8 cellular contexts compared by ENCODE assay signal in genomic region chr5:124745367-124746251, GRCh38. TPM values are rescaled to one million over a fixed set of nuclear protein-coding genes. Genes with fewer than 3 reads are reported as not detected.
DNase-seq lines count a peak whose midpoint lies in the region; ATAC-seq, FAIRE-seq and TF ChIP-seq lines count a peak whose summit lies in the region.

No MANE protein-coding gene starts in this region.

- H3K9me3 Mint-ChIP-seq in activated T-cell treated with anti-CD3 and anti-CD28 coated beads, Interleukin-2, amount 50 U/mL, for 4 hours = no peaks in the 10 kb centered on the region

- peak overlapping the region; percentile 0 for H3K4me3 Mint-ChIP-seq in activated T-cell treated with anti-CD3 and anti-CD28 coated beads, Interleukin-2, amount 50 U/mL, for 4 hours

- ATAC-seq in activated T-cell treated with anti-CD3 and anti-CD28 coated beads, Interleukin-2, amount 50 U/mL, for 4 hours = no peak
- ATAC-seq in GM18858 (IDR thresholded peaks at IDR 0.05; ENCODE audit: unreplicated experiment) (no peak), HG03439 (IDR thresholded peaks at IDR 0.05; ENCODE audit: unreplicated experiment) (no peak)

- DNase-seq in activated T-cell treated with anti-CD3 and anti-CD28 coated beads, Interleukin-2, amount 50 U/mL, for 4 hours = no peak
- no peak for DNase-seq in activated T-cell treated with anti-CD3 and anti-CD28 coated beads, Interleukin-2, amount 50 U/mL, for 48 hours
- peak in 2 of 7 donors; percentile 31 to 37 for DNase-seq in adrenal gland
- DNase-seq in kidney = no peak
- DNase-seq in transverse colon = no peak
- DNase-seq in NCI-H2171 (lab: John Stamatoyannopoulos, UW) = no peak

- no peaks in the 10 kb centered on the region for H3K9me3 ChIP-seq in adrenal gland (replicated peaks in 1 of 3)
- no peaks in the 10 kb centered on the region for H3K9me3 ChIP-seq in kidney (ENCODE audit: control insufficient read depth in 1 of 2, low read length in 2 of 2)
- no peaks in the 10 kb centered on the region for H3K9me3 ChIP-seq in transverse colon

- H3K4me3 ChIP-seq in adrenal gland = peak overlapping the region in 3 of 4 donors; percentile 13 to 73 (median 45)
- peak overlapping the region; percentile 62 to 90 for H3K4me3 ChIP-seq in kidney (ENCODE audit: low read length in 2 of 2)
- peak overlapping the region; percentile 40 to 73 (median 60) for H3K4me3 ChIP-seq in transverse colon

- FAIRE-seq in kidney (lab: Jason Lieb, UNC) = no peak

- in situ Hi-C loops in transverse colon (cut with MboI; ENCODE audit: low pct_ligation_motif_present in 1 of 4, low pct_unique_long_range_greater_than_20kb in 1 of 4, low sequenced_read_pairs in 3 of 4) = no loop called here

- peaks cover 9% of the 10 kb centered on the region for H3K4me1 Mint-ChIP-seq in activated T-cell treated with anti-CD3 and anti-CD28 coated beads, Interleukin-2, amount 50 U/mL, for 4 hours (ENCODE audit: low read depth)

- intact Hi-C loops in adrenal gland (cut with DNase I) = no loop called here
- intact Hi-C loops in kidney (cut with DNase I) = no loop called here
- intact Hi-C loops in transverse colon (cut with DNase I; ENCODE audit: low total_unique reads) = loop anchor here (5.0 to 10.0 kb wide), 2 partner anchors 93 to 669 kb away; no protein-coding TSS in a partner anchor

- no peaks in the 10 kb centered on the region for H3K36me3 Mint-ChIP-seq in activated T-cell treated with anti-CD3 and anti-CD28 coated beads, Interleukin-2, amount 50 U/mL, for 4 hours (ENCODE audit: insufficient read depth)

- peak overlapping the region; percentile 71 to 74 for H3K9ac ChIP-seq in kidney (ENCODE audit: low read length in 2 of 2)

- peak overlapping the region; percentile 84 to 91 (median 88) for H3K27ac ChIP-seq in adrenal gland
- H3K27ac ChIP-seq in kidney (ENCODE audit: low read depth in 2 of 2, low read length in 2 of 2) = peak overlapping the region; percentile 88 to 92
- H3K27ac ChIP-seq in transverse colon = peak overlapping the region; percentile 94 to 98 (median 96)

- peaks cover 24 to 33% of the 10 kb centered on the region in 2 donors for H3K4me1 ChIP-seq in adrenal gland (replicated peaks in 1 of 2)
- peaks cover 0 to 8% of the 10 kb centered on the region in 2 donors for H3K4me1 ChIP-seq in kidney (ENCODE audit: control insufficient read depth in 1 of 2, insufficient read depth in 1 of 2, low read depth in 1 of 2, low read length in 2 of 2)
- peaks cover 7 to 57% (median 45%) of the 10 kb centered on the region in 4 donors for H3K4me1 ChIP-seq in transverse colon

- peaks cover 31% of the 10 kb centered on the region for H3K27me3 Mint-ChIP-seq in activated T-cell treated with anti-CD3 and anti-CD28 coated beads, Interleukin-2, amount 50 U/mL, for 4 hours (ENCODE audit: low read depth)

- 11 to 14% (median 12%) methylated on average over 5 of the region's 5 CpGs for WGBS in adrenal gland, 4 donors
- 13 to 22% methylated on average over 5 of the region's 5 CpGs for WGBS in transverse colon (ENCODE audit: low coverage in 1 of 2), 2 donors

- TF ChIP-seq CTCF in adrenal gland (IDR thresholded peaks at IDR 0.05) (no peak), kidney (IDR thresholded peaks at IDR 0.05; ENCODE audit: borderline replicate concordance, extremely low read depth, insufficient read depth) (no peak), transverse colon (IDR thresholded peaks at IDR 0.05) (no peak)

- no peaks in the 10 kb centered on the region for H3K36me3 ChIP-seq in adrenal gland (replicated peaks in 1 of 2)
- no peaks in the 10 kb centered on the region for H3K36me3 ChIP-seq in kidney (ENCODE audit: control insufficient read depth in 1 of 2, insufficient read depth in 2 of 2, low read length in 2 of 2)
- H3K36me3 ChIP-seq in transverse colon = no peaks in the 10 kb centered on the region

- H3K27me3 ChIP-seq in adrenal gland (no peaks in the 10 kb centered on the region), transverse colon (no peaks in the 10 kb centered on the region)

- TF ChIP-seq EP300 in transverse colon (IDR thresholded peaks at IDR 0.05; ENCODE audit: low read depth) = no peak

- TF ChIP-seq POLR2A in adrenal gland (IDR thresholded peaks at IDR 0.05) (no peak), transverse colon (IDR thresholded peaks at IDR 0.05) (no peak)

RNA-seq across cellular contexts. Expression of gene ZNF608, which starts 0.8 kb away (rescaled TPM):
- total RNA-seq in activated T-cell treated with anti-CD3 and anti-CD28 coated beads, Interleukin-2, amount 50 U/mL, for 4 hours = under 1 TPM; 0.10 to 0.29 (median 0.16) TPM
- total RNA-seq in adrenal gland (10 to 100 TPM; 15.5 to 55.0 (median 29.1) TPM), kidney (35.8 TPM), transverse colon (10 to 100 TPM; 30.6 to 83.2 (median 41.2) TPM)
- polyA plus RNA-seq in adrenal gland (10 to 100 TPM; 14.4 to 30.3 (median 16.7) TPM), kidney (ENCODE audit: insufficient read depth, low read depth, low replicate concordance) (5.9 TPM)

Comparison
In these comparisons a context has a peak if more than half of its experiments do, and no peak if none do; other contexts are left out.
1. RNA of gene ZNF608, which starts 0.8 kb away (total RNA-seq): 30.6 to 83.2 TPM in transverse colon, 35.8 TPM in kidney (single experiment) and 15.5 to 55.0 TPM in adrenal gland; 0.10 to 0.29 TPM in activated T-cell treated with anti-CD3 and anti-CD28 coated beads, Interleukin-2, amount 50 U/mL, for 4 hours; every median in the first group is over 10 times any median in the second.
2. Peak in every context shown above with its lines, with median percentiles within 50 percentile points of each other: H3K27ac ChIP-seq and H3K4me3 ChIP-seq.